Comparison of ENCODE assay signal across 8 cellular contexts in the genomic region with DNA sequence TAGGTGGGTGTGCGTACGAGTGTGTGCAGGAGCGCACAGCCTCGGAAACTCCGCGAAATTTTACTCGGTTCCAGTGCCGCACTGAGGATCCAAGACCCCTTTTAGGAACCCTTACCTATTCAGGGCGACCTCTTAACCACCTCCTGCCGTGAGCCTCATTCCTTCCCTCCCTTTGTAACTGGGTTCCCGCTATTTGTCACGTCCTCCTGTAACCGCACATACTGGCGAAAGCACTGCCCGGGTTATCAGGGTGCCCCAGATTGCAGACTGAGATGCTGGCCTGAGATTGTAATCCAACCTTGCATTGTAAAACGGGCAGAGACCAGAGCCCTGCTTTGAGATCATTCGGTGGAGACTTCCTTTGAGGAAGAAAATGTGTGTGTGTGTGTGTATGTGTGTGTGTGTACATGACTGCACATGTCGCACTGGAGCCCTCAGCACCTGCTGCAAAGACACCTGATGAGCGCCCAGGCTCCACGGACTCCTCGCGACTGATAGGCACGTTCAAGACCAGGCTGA.
DNase-seq lines count a peak whose midpoint lies in the region; ATAC-seq and TF ChIP-seq lines count a peak whose summit lies in the region.

No MANE protein-coding gene starts in this region.

- H3K27ac ChIP-seq in brain microvascular endothelial cell: no peak overlapping the region

- TF ChIP-seq CTCF in BE2C (IDR thresholded peaks at IDR 0.05; ENCODE audit: low read depth, low read length) (no peak), brain microvascular endothelial cell (IDR thresholded peaks at IDR 0.05; ENCODE audit: low read depth, low read length, missing control alignments) (no peak), kidney epithelial cell (IDR thresholded peaks at IDR 0.05; ENCODE audit: insufficient read depth, low read length, poor library complexity, severe bottlenecking) (no peak)

- H3K36me3 ChIP-seq in BE2C: no peaks in the 10 kb centered on the region
- H3K36me3 ChIP-seq in brain microvascular endothelial cell (replicated peaks): no peaks in the 10 kb centered on the region
- H3K36me3 ChIP-seq in kidney epithelial cell (ENCODE audit: control insufficient read depth, insufficient read depth, low read length): no peaks in the 10 kb centered on the region

- DNase-seq in BE2C (no peak), RPMI8226 (peak; percentile 80), brain microvascular endothelial cell (peak; percentile 12), kidney epithelial cell (ENCODE audit: low read depth) (no peak)
- peak; percentile 58 for DNase-seq in stimulated activated CD8-positive, alpha-beta memory T cell treated with anti-CD3 and anti-CD28 coated beads, Interleukin-4, amount 100 ng/mL, for 48 hours
- DNase-seq in effector CD8-positive, alpha-beta T cell (lab: John Stamatoyannopoulos, UW): no peak

- in situ Hi-C loops in brain microvascular endothelial cell (cut with HindIII; ENCODE audit: low pct_ligation_motif_present, low sequenced_read_pairs): no loop called here

- H3K9me3 ChIP-seq in BE2C: no peaks in the 10 kb centered on the region; the same call in 1 of the 2 replicates

- H3K4me1 ChIP-seq in BE2C: 0 out of 2 replicates have a peak, but pooled peaks cover 4% of the 10 kb centered on the region

- peak; percentile 10 for ATAC-seq in GM18873 (IDR thresholded peaks at IDR 0.05; ENCODE audit: low FRiP score, unreplicated experiment)
- peak; percentile 8 for ATAC-seq in HG03280 (IDR thresholded peaks at IDR 0.05; ENCODE audit: unreplicated experiment)

- H3K4me3 ChIP-seq in BE2C (ENCODE audit: low read depth, low read length): peak overlapping the region; percentile 87
- peak overlapping the region; percentile 88 for H3K4me3 ChIP-seq in brain microvascular endothelial cell (ENCODE audit: low read depth, low read length)
- H3K4me3 ChIP-seq in kidney epithelial cell (ENCODE audit: low read depth, low read length): peak overlapping the region; percentile 83

- no peaks in the 10 kb centered on the region for H3K27me3 ChIP-seq in BE2C
- no peaks in the 10 kb centered on the region for H3K27me3 ChIP-seq in brain microvascular endothelial cell (replicated peaks)
- H3K27me3 ChIP-seq in kidney epithelial cell (ENCODE audit: control insufficient read depth, insufficient read depth, low read length): no peaks in the 10 kb centered on the region

Comparison
In these comparisons a context has a peak if more than half of its experiments do, and no peak if none do; other contexts are left out.
1. DNase-seq: peak in RPMI8226 (single experiment), brain microvascular endothelial cell (single experiment) and stimulated activated CD8-positive, alpha-beta memory T cell treated with anti-CD3 and anti-CD28 coated beads, Interleukin-4, amount 100 ng/mL, for 48 hours (single experiment); none in BE2C (single experiment), kidney epithelial cell (single experiment) and effector CD8-positive, alpha-beta T cell (single experiment).
2. Peak in every context shown above with its lines, with median percentiles within 50 percentile points of each other: H3K4me3 ChIP-seq.